17 cellular contexts compared by ENCODE assay signal in genomic region chr17:7468814-7469438, GRCh38. TPM values are rescaled to one million over a fixed set of nuclear protein-coding genes. Genes with fewer than 3 reads are reported as not detected.
"Had no signal": no experiment of that assay in that cellular context is flagged by ENCODE, and none has a peak within 500 bp of the region (broad histone marks: within the 10 kb centered on the region; RNA-seq: fewer than 3 reads in every experiment).

No MANE protein-coding gene starts in this region.

- H3K9me3 Mint-ChIP-seq: activated T-helper 1 cell treated with anti-CD3 and anti-CD28 coated beads, Interleukin-12 subunit alpha, Interleukin-12 subunit beta, Interleukin-2, Interleukin-4 antibody, amounts not matched to agents 30 ng/mL and 10 ng/mL and 1 ng/mL, durations not matched to agents 14 hours and 24 hours and 36 hours; stimulated activated memory B cell treated with anti-CD40 and anti-IgM and Interleukin-4, amounts not matched to agents 10 μg/mL and 1 μg/mL and 100 μg/mL, for 72 hours had no signal

- H3K4me3 Mint-ChIP-seq: activated T-helper 1 cell treated with anti-CD3 and anti-CD28 coated beads, Interleukin-12 subunit alpha, Interleukin-12 subunit beta, Interleukin-2, Interleukin-4 antibody, amounts not matched to agents 30 ng/mL and 10 ng/mL and 1 ng/mL, durations not matched to agents 14 hours and 24 hours and 36 hours; stimulated activated memory B cell treated with anti-CD40 and anti-IgM and Interleukin-4, amounts not matched to agents 10 μg/mL and 1 μg/mL and 100 μg/mL, for 72 hours had no signal

- H3K27ac ChIP-seq: pancreas had no signal

- H3K27ac Mint-ChIP-seq: activated T-helper 1 cell treated with anti-CD3 and anti-CD28 coated beads, Interleukin-12 subunit alpha, Interleukin-12 subunit beta, Interleukin-2, Interleukin-4 antibody, amounts not matched to agents 30 ng/mL and 10 ng/mL and 1 ng/mL, durations not matched to agents 14 hours and 24 hours and 36 hours; stimulated activated memory B cell treated with anti-CD40 and anti-IgM and Interleukin-4, amounts not matched to agents 10 μg/mL and 1 μg/mL and 100 μg/mL, for 72 hours had no signal

- H3K27me3 ChIP-seq: gastroesophageal sphincter, pancreas had no signal

- DNase-seq: activated CD4-positive, alpha-beta T cell treated with anti-CD3 and anti-CD28 coated beads for 1 hour; activated CD8-positive, alpha-beta memory T cell treated with anti-CD3 and anti-CD28 coated beads, Interleukin-2, amount 50 U/mL, for 48 hours; aorta; erythroblast; pancreas; retina had no signal

- H3K9me3 ChIP-seq: gastroesophageal sphincter, pancreas had no signal

- H3K27me3 Mint-ChIP-seq: stimulated activated memory B cell treated with anti-CD40 and anti-IgM and Interleukin-4, amounts not matched to agents 10 μg/mL and 1 μg/mL and 100 μg/mL, for 72 hours had no signal

- ATAC-seq: gastroesophageal sphincter; pancreas; SK-N-SH treated with all-trans-retinoic acid at 6 μM for 48 hours; stimulated activated memory B cell treated with anti-CD40 and anti-IgM and Interleukin-4, amounts not matched to agents 10 μg/mL and 1 μg/mL and 100 μg/mL, for 72 hours had no signal

- H3K4me3 ChIP-seq: gastroesophageal sphincter, pancreas had no signal

RNA-seq across cellular contexts. Expression of gene SLC35G6, which starts 12.3 kb away (rescaled TPM):
- total RNA-seq: activated T-helper 1 cell treated with anti-CD3 and anti-CD28 coated beads, Interleukin-12 subunit alpha, Interleukin-12 subunit beta, Interleukin-2, Interleukin-4 antibody, amounts not matched to agents 30 ng/mL and 10 ng/mL and 1 ng/mL, durations not matched to agents 14 hours and 24 hours and 36 hours; aorta; cerebellum; dermis microvascular lymphatic vessel endothelial cell; gastroesophageal sphincter; liver; mesenteric fat pad; myocyte; pancreas; T-helper 1 cell treated with Interleukin-12 subunit alpha and Interleukin-12 subunit beta and Interleukin-4 antibody, amounts not matched to agents 30 ng/mL and 1 ng/mL, for 36 hours had no signal
- polyA plus RNA-seq: aorta, keratinocyte, liver had no signal
